ENCODE assay signal across 1 cellular context in genomic region chr17:42010898-42011516, GRCh38.
TF ChIP-seq lines count a peak whose summit lies in the region.

No MANE protein-coding gene starts in this region.

TF ChIP-seq in GM23338, 12 proteins besides CTCF, POLR2A, EP300 and RAD21 (continued from another document):
- TF ChIP-seq EZH2 (IDR thresholded peaks at IDR 0.05; ENCODE audit: low read depth, unreplicated experiment) (no peak), STAT1 (IDR thresholded peaks at IDR 0.05; ENCODE audit: unreplicated experiment) (no peak), ZNF331 (CRISPR knock-in tag; IDR thresholded peaks at IDR 0.05; ENCODE audit: low read depth) (no peak)
- TF ChIP-seq, protein P1, sequence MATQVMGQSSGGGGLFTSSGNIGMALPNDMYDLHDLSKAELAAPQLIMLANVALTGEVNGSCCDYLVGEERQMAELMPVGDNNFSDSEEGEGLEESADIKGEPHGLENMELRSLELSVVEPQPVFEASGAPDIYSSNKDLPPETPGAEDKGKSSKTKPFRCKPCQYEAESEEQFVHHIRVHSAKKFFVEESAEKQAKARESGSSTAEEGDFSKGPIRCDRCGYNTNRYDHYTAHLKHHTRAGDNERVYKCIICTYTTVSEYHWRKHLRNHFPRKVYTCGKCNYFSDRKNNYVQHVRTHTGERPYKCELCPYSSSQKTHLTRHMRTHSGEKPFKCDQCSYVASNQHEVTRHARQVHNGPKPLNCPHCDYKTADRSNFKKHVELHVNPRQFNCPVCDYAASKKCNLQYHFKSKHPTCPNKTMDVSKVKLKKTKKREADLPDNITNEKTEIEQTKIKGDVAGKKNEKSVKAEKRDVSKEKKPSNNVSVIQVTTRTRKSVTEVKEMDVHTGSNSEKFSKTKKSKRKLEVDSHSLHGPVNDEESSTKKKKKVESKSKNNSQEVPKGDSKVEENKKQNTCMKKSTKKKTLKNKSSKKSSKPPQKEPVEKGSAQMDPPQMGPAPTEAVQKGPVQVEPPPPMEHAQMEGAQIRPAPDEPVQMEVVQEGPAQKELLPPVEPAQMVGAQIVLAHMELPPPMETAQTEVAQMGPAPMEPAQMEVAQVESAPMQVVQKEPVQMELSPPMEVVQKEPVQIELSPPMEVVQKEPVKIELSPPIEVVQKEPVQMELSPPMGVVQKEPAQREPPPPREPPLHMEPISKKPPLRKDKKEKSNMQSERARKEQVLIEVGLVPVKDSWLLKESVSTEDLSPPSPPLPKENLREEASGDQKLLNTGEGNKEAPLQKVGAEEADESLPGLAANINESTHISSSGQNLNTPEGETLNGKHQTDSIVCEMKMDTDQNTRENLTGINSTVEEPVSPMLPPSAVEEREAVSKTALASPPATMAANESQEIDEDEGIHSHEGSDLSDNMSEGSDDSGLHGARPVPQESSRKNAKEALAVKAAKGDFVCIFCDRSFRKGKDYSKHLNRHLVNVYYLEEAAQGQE (IDR thresholded peaks at IDR 0.05; ENCODE audit: unreplicated experiment): no peak
